20 cellular contexts compared by ENCODE assay signal in genomic region chr5:124394700-124395099, GRCh38.
DNase-seq lines count a peak whose midpoint lies in the region; ATAC-seq and TF ChIP-seq lines count a peak whose summit lies in the region.
"Had no signal": no experiment of that assay in that cellular context is flagged by ENCODE, and none has a peak within 500 bp of the region (broad histone marks: within the 10 kb centered on the region; RNA-seq: fewer than 3 reads in every experiment).

No MANE protein-coding gene starts in this region.

- no peaks in the 10 kb centered on the region for H3K36me3 Mint-ChIP-seq in activated T-helper 17 cell treated with anti-CD3 and anti-CD28 coated beads, Interleukin-2, amount 50 U/mL, for 72 hours (ENCODE audit: low read depth)
- H3K36me3 Mint-ChIP-seq: CD14-positive monocyte had no signal

- peak overlapping the region; percentile 15; the same call in 1 of the 2 replicates for H3K4me3 ChIP-seq in SJCRH30

- H3K9me3 Mint-ChIP-seq in activated T-helper 17 cell treated with anti-CD3 and anti-CD28 coated beads, Interleukin-2, amount 50 U/mL, for 72 hours, result peaks cover 6% of the 10 kb centered on the region

- no peak overlapping the region for H3K27ac Mint-ChIP-seq in activated T-helper 17 cell treated with anti-CD3 and anti-CD28 coated beads, Interleukin-2, amount 50 U/mL, for 72 hours
- H3K27ac Mint-ChIP-seq: CD14-positive monocyte had no signal

- H3K36me3 ChIP-seq in SJCRH30, result no peaks in the 10 kb centered on the region

- DNase-seq in SJCRH30, result peak in 1 of 2 experiments; percentile 2
- peak in 15 of 61 donors; percentile 2 to 40 (median 16) for DNase-seq in caudate nucleus (lab: John Stamatoyannopoulos, UW)
- DNase-seq in retina, result peak; percentile 62
- DNase-seq in NCI-H1105 treated with DMSO at 0.1 percent for 48 hours (lab: John Stamatoyannopoulos, UW), result no peak
- no peak for DNase-seq in NCI-H1694 (lab: John Stamatoyannopoulos, UW)
- DNase-seq in omental fat pad (ENCODE audit: low spot score), result no peak
- DNase-seq: Caco-2, EL, H9, IMR-90, Karpas-422, MM.1S, NCI-H1930, NCI-H2171 treated with DMSO at 0.1 percent for 48 hours, NCI-H446 treated with DMSO at 0.1 percent for 48 hours, NCI-H774, RPMI8226 had no signal

- no peaks in the 10 kb centered on the region for H3K4me1 ChIP-seq in SJCRH30
- H3K4me1 ChIP-seq: Caco-2 had no signal

- H3K27me3 ChIP-seq in SJCRH30, result no peaks in the 10 kb centered on the region
- H3K27me3 ChIP-seq in layer of hippocampus (ENCODE audit: control insufficient read depth, insufficient read depth, low read length), result no peaks in the 10 kb centered on the region

- H3K27ac ChIP-seq in SJCRH30 (no peak overlapping the region), caudate nucleus (ENCODE audit: low read depth, low read length) (peak overlapping the region; percentile 88), layer of hippocampus (ENCODE audit: low read depth, low read length) (peak overlapping the region; percentile 86)

- H3K9me3 ChIP-seq in SJCRH30 (replicated peaks), result no peaks in the 10 kb centered on the region

- no peaks in the 10 kb centered on the region for H3K4me1 Mint-ChIP-seq in activated T-helper 17 cell treated with anti-CD3 and anti-CD28 coated beads, Interleukin-2, amount 50 U/mL, for 72 hours

- ATAC-seq in activated T-helper 17 cell treated with anti-CD3 and anti-CD28 coated beads, Interleukin-2, amount 50 U/mL, for 72 hours (replicated peaks), result no peak
- no peak for ATAC-seq in omental fat pad (ENCODE audit: low FRiP score)

- TF ChIP-seq CTCF in omental fat pad (IDR thresholded peaks at IDR 0.05), result no peak

- no peaks in the 10 kb centered on the region for H3K27me3 Mint-ChIP-seq in activated T-helper 17 cell treated with anti-CD3 and anti-CD28 coated beads, Interleukin-2, amount 50 U/mL, for 72 hours

- no peak overlapping the region for H3K4me3 Mint-ChIP-seq in activated T-helper 17 cell treated with anti-CD3 and anti-CD28 coated beads, Interleukin-2, amount 50 U/mL, for 72 hours
- H3K4me3 Mint-ChIP-seq: CD14-positive monocyte, H9 had no signal
